Comparison of ENCODE assay signal across 23 cellular contexts in genomic region chr11:12865871-12866595, GRCh38.
DNase-seq lines count a peak whose midpoint lies in the region; ATAC-seq and TF ChIP-seq lines count a peak whose summit lies in the region.
"Had no signal": no experiment of that assay in that cellular context is flagged by ENCODE, and none has a peak within 500 bp of the region (broad histone marks: within the 10 kb centered on the region; RNA-seq: fewer than 3 reads in every experiment).

No MANE protein-coding gene starts in this region.

- H3K9me3 ChIP-seq in left ventricle myocardium inferior (replicated peaks): no peaks in the 10 kb centered on the region
- H3K9me3 ChIP-seq in OCI-LY7 (ENCODE audit: low read length): no peaks in the 10 kb centered on the region
- H3K9me3 ChIP-seq: A549, heart right ventricle, neutrophil had no signal

- H3K4me3 Mint-ChIP-seq in endothelial cell (ENCODE audit: unreplicated experiment) (no peak overlapping the region), nephron (no peak overlapping the region)
- no peak overlapping the region for H3K4me3 Mint-ChIP-seq in activated CD8-positive, alpha-beta T cell treated with anti-CD3 and anti-CD28 coated beads for 36 hours
- H3K4me3 Mint-ChIP-seq: activated B cell treated with CpG ODN at 0.5 μM for 24 hours, immature natural killer cell had no signal

- TF ChIP-seq CTCF in left ventricle myocardium inferior (IDR thresholded peaks at IDR 0.05; ENCODE audit: borderline replicate concordance) (no peak), endothelial cell (IDR thresholded peaks at IDR 0.05; ENCODE audit: unreplicated experiment) (no peak), nephron (IDR thresholded peaks at IDR 0.05; ENCODE audit: unreplicated experiment in 3 of 3) (no peak), OCI-LY7 (conservative IDR thresholded peaks at IDR 0.05; ENCODE audit: low read length) (no peak)
- no peak for TF ChIP-seq CTCF in activated CD8-positive, alpha-beta T cell treated with anti-CD3 and anti-CD28 coated beads for 36 hours (IDR thresholded peaks at IDR 0.05)

- H3K4me1 ChIP-seq in left ventricle myocardium inferior (peaks cover 59% of the 10 kb centered on the region), OCI-LY7 (ENCODE audit: insufficient read depth, low read length, poor library complexity, severe bottlenecking) (peaks cover under 1% of the 10 kb centered on the region)

- H3K36me3 Mint-ChIP-seq in endothelial cell (ENCODE audit: low read depth, unreplicated experiment) (peaks cover 3% of the 10 kb centered on the region), nephron (ENCODE audit: low read depth) (no peaks in the 10 kb centered on the region)
- H3K36me3 Mint-ChIP-seq in activated CD8-positive, alpha-beta T cell treated with anti-CD3 and anti-CD28 coated beads for 36 hours (ENCODE audit: low read depth): no peaks in the 10 kb centered on the region
- H3K36me3 Mint-ChIP-seq: immature natural killer cell had no signal

- CTCF ChIA-PET in activated CD8-positive, alpha-beta T cell treated with anti-CD3 and anti-CD28 coated beads for 36 hours (lab: Charles Lee): interaction anchor here (1.4 to 1.9 kb wide), 2 partner anchors 23 to 579 kb away, joined by 3 to 8 read pairs; no protein-coding TSS in a partner anchor
- CTCF ChIA-PET in OCI-LY7 (lab: Charles Lee; ENCODE audit: unreplicated experiment): no interaction called here

- H2AFZ ChIP-seq in OCI-LY7 (ENCODE audit: low read length): no peak overlapping the region

- H3K36me3 ChIP-seq in left ventricle myocardium inferior (no peaks in the 10 kb centered on the region), OCI-LY7 (ENCODE audit: insufficient read depth, low read length) (no peaks in the 10 kb centered on the region)
- H3K36me3 ChIP-seq: cardiac muscle cell, neutrophil had no signal

- no peaks in the 10 kb centered on the region for H3K9me3 Mint-ChIP-seq in endothelial cell (ENCODE audit: unreplicated experiment)
- no peaks in the 10 kb centered on the region for H3K9me3 Mint-ChIP-seq in nephron
- H3K9me3 Mint-ChIP-seq in activated CD8-positive, alpha-beta T cell treated with anti-CD3 and anti-CD28 coated beads for 36 hours: no peaks in the 10 kb centered on the region
- H3K9me3 Mint-ChIP-seq: activated B cell treated with CpG ODN at 0.5 μM for 24 hours had no signal

- H3K4me1 Mint-ChIP-seq in endothelial cell (ENCODE audit: unreplicated experiment) (peaks cover 45% of the 10 kb centered on the region), nephron (peaks cover 37% of the 10 kb centered on the region)
- H3K4me1 Mint-ChIP-seq in activated CD8-positive, alpha-beta T cell treated with anti-CD3 and anti-CD28 coated beads for 36 hours (ENCODE audit: low read depth): peaks cover 5% of the 10 kb centered on the region
- H3K4me1 Mint-ChIP-seq: immature natural killer cell had no signal

- H3K27me3 Mint-ChIP-seq in endothelial cell (ENCODE audit: unreplicated experiment) (peaks cover 14% of the 10 kb centered on the region), nephron (ENCODE audit: low read depth) (no peaks in the 10 kb centered on the region)
- H3K27me3 Mint-ChIP-seq in activated CD8-positive, alpha-beta T cell treated with anti-CD3 and anti-CD28 coated beads for 36 hours: peaks cover 43% of the 10 kb centered on the region

- no peaks in the 10 kb centered on the region for H3K27me3 ChIP-seq in left ventricle myocardium inferior (ENCODE audit: low read depth)
- H3K27me3 ChIP-seq: cardiac muscle cell had no signal

- ATAC-seq in left ventricle myocardium superior: peak; percentile 53
- ATAC-seq in activated CD8-positive, alpha-beta T cell treated with anti-CD3 and anti-CD28 coated beads for 36 hours: no peak
- ATAC-seq: A549 had no signal

- H3K27ac Mint-ChIP-seq in endothelial cell (ENCODE audit: unreplicated experiment): peak overlapping the region; percentile 96
- H3K27ac Mint-ChIP-seq in nephron: peak overlapping the region; percentile 56 to 65 (median 58)
- H3K27ac Mint-ChIP-seq in activated CD8-positive, alpha-beta T cell treated with anti-CD3 and anti-CD28 coated beads for 36 hours: no peak overlapping the region
- H3K27ac Mint-ChIP-seq: activated B cell treated with CpG ODN at 0.5 μM for 24 hours, immature natural killer cell had no signal

- H4K20me1 ChIP-seq in OCI-LY7 (ENCODE audit: insufficient read depth, low read length): no peaks in the 10 kb centered on the region

- intact Hi-C loops in left ventricle myocardium superior (cut with micrococcal nuclease) (no loop called here), left ventricle myocardium inferior (cut with micrococcal nuclease) (no loop called here), OCI-LY7 (cut with micrococcal nuclease; ENCODE audit: unreplicated experiment) (no loop called here)
- intact Hi-C loops in activated CD8-positive, alpha-beta T cell treated with anti-CD3 and anti-CD28 coated beads for 36 hours (cut with micrococcal nuclease): no loop called here

- POLR2A ChIA-PET in activated CD8-positive, alpha-beta T cell treated with anti-CD3 and anti-CD28 coated beads for 36 hours (lab: Charles Lee): no interaction called here
- POLR2A ChIA-PET in OCI-LY7 (lab: Charles Lee): no interaction called here

- H3K27ac ChIP-seq in left ventricle myocardium inferior (replicated peaks) (no peak overlapping the region), OCI-LY7 (ENCODE audit: low read depth, low read length, poor library complexity, severe bottlenecking) (no peak overlapping the region)
- H3K27ac ChIP-seq: A549, cardiac muscle cell, heart right ventricle, neutrophil had no signal

- BruUV-seq in OCI-LY7 (replicated peaks; lab: Mats Ljungman, UMichigan): no TSS peak

- H3K9me2 ChIP-seq in OCI-LY7 (ENCODE audit: insufficient read depth, low read length): no peaks in the 10 kb centered on the region

- no peak for DNase-seq in left ventricle myocardium superior
- DNase-seq in left ventricle myocardium inferior: no peak
- DNase-seq in endothelial cell (ENCODE audit: low spot score): no peak
- no peak for DNase-seq in activated CD8-positive, alpha-beta T cell treated with anti-CD3 and anti-CD28 coated beads for 36 hours
- DNase-seq in middle frontal gyrus (ENCODE audit: extremely low spot score, low spot score): no peak
- no peak for DNase-seq in OCI-LY7 (ENCODE audit: low spot score)
- no peak for DNase-seq in NCI-H128 (lab: John Stamatoyannopoulos, UW; ENCODE audit: unreplicated experiment)
- DNase-seq: activated B cell treated with CpG ODN at 0.5 μM for 24 hours; activated CD4-positive, alpha-beta T cell treated with anti-CD3 and anti-CD28 coated beads, Interleukin-2, amount 50 U/mL, for 4 hours; activated CD8-positive, alpha-beta memory T cell treated with anti-CD3 and anti-CD28 coated beads, Interleukin-2, amount 50 U/mL, for 4 hours; activated naive CD4-positive, alpha-beta T cell treated with anti-CD3 and anti-CD28 coated beads, Interleukin-2, amount 50 U/mL, for 16 hours; DMS79 treated with DMSO at 0.1 percent for 48 hours; heart right ventricle; immature natural killer cell; NCI-H1048; NCI-H2081; NCI-H446; SW 1271; T1000 had no signal

- no peaks in the 10 kb centered on the region for H3K79me2 ChIP-seq in OCI-LY7 (ENCODE audit: insufficient read depth, low read depth, low read length)

- H3K4me2 ChIP-seq in OCI-LY7 (ENCODE audit: low read length): no peak overlapping the region
- H3K4me2 ChIP-seq: A549 had no signal

- no peak overlapping the region for H3K4me3 ChIP-seq in left ventricle myocardium inferior
- no peak overlapping the region for H3K4me3 ChIP-seq in OCI-LY7 (ENCODE audit: low read depth, low read length, poor library complexity, severe bottlenecking)
- H3K4me3 ChIP-seq: A549, cardiac muscle cell, heart right ventricle had no signal
